In genomic region chr12:104250366-104251125, GRCh38 we compare ENCODE assay signal across 1 cellular context.
A peak's percentile ranks its signal among the peaks of the same experiment; 100 is the strongest.
TF ChIP-seq lines count a peak whose summit lies in the region.

No MANE protein-coding gene starts in this region.

TF ChIP-seq in A549, 52 proteins besides CTCF, POLR2A, EP300 and RAD21 (continued from another document):
- TF ChIP-seq ATOH8 (CRISPR knock-in tag; IDR thresholded peaks at IDR 0.05; ENCODE audit: low read depth) (no peak), MAX (IDR thresholded peaks at IDR 0.05) (no peak), TFCP2L1 (CRISPR knock-in tag; IDR thresholded peaks at IDR 0.05) (no peak), EHMT2 (IDR thresholded peaks at IDR 0.05; ENCODE audit: low read depth) (no peak), ZFP36 (IDR thresholded peaks at IDR 0.05; ENCODE audit: borderline replicate concordance, partially characterized antibody) (peak; percentile 55), KDM1A (IDR thresholded peaks at IDR 0.05; ENCODE audit: low read depth) (peak; percentile 82), EHF (CRISPR knock-in tag; IDR thresholded peaks at IDR 0.05) (no peak)
TF ChIP-seq in A549: peak in this region for 2.
